8 cellular contexts compared by ENCODE assay signal in the genomic region with DNA sequence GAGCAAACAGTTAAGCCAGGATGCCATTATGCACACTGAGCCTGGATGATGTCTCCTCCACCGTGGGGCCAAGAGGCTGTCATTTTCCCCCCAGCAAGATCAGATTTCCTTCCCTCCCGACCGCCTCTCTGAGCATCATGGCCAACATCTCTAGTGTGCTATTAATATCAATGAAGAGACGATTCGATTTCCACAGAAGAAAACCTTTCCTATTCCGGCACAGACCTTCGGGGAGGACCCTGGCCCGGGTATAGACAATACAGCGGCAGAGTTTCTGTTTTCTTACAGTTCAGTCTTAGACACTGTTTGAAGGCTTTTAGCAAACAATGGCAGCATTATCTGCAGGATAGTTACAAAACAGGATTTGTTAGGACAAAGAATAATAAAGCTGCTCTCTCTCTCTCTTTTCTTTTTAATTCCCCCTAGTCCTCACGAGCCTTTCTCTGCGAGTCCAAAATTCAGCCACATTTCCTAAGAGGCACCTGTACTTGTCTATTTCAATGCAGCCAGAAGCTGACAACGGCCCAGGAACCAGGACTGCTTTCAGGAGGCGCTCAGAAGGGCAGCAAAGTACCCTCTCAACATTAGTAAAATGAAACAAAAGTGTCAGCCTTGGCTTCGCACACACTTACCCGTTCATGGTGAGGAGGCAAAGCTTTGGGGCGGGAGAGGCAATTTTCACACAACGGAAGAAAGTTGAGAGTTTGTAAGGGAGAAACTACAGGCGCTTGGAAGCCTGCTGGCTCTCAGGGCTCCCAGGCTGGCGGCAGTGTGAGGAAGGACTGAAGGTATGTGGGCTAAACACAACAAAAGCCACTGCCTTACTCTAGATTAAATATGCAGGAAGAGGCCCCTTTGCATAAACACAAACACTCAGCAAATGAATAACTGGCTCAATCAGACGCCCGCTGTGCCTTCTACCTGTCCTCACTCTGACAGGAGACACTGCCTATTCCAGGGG.
DNase-seq lines count a peak whose midpoint lies in the region; ATAC-seq and TF ChIP-seq lines count a peak whose summit lies in the region.

No MANE protein-coding gene starts in this region.

- H3K27ac Mint-ChIP-seq in activated T-cell treated with anti-CD3 and anti-CD28 coated beads, Interleukin-2, amount 50 U/mL, for 72 hours: peak overlapping the region; percentile 100
- H3K27ac Mint-ChIP-seq in neural progenitor cell: peak overlapping the region; percentile 48

- peaks cover 99% of the 10 kb centered on the region for H3K4me1 Mint-ChIP-seq in activated T-cell treated with anti-CD3 and anti-CD28 coated beads, Interleukin-2, amount 50 U/mL, for 72 hours (ENCODE audit: low read depth)
- H3K4me1 Mint-ChIP-seq in neural progenitor cell: peaks cover 40% of the 10 kb centered on the region

- H3K27me3 ChIP-seq in neural progenitor cell (no peaks in the 10 kb centered on the region), vagina (no peaks in the 10 kb centered on the region)

- H3K4me2 ChIP-seq in neural progenitor cell: peak overlapping the region; percentile 94

- no peaks in the 10 kb centered on the region for H3K36me3 ChIP-seq in neural progenitor cell
- no peaks in the 10 kb centered on the region for H3K36me3 ChIP-seq in vagina

- H2AFZ ChIP-seq in neural progenitor cell (replicated peaks): peak overlapping the region; percentile 60

- H3K4me3 ChIP-seq in neural progenitor cell (peak overlapping the region; percentile 63), vagina (peak overlapping the region; percentile 19 to 24)

- peak overlapping the region; percentile 90 to 96 for H3K4me3 Mint-ChIP-seq in activated T-cell treated with anti-CD3 and anti-CD28 coated beads, Interleukin-2, amount 50 U/mL, for 72 hours
- peak overlapping the region; percentile 88 for H3K4me3 Mint-ChIP-seq in neural progenitor cell

- H3K27ac ChIP-seq in neural progenitor cell (peak overlapping the region; percentile 99), vagina (peak overlapping the region; percentile 48)

- no peaks in the 10 kb centered on the region for H3K27me3 Mint-ChIP-seq in activated T-cell treated with anti-CD3 and anti-CD28 coated beads, Interleukin-2, amount 50 U/mL, for 72 hours (ENCODE audit: low read depth)
- peaks cover 2% of the 10 kb centered on the region for H3K27me3 Mint-ChIP-seq in neural progenitor cell (ENCODE audit: insufficient read depth, low read depth)

- TF ChIP-seq CTCF in neural progenitor cell (IDR thresholded peaks at IDR 0.05): no peak
- TF ChIP-seq CTCF in vagina (IDR thresholded peaks at IDR 0.05): no peak

- H3K4me1 ChIP-seq in neural progenitor cell: peaks cover 71% of the 10 kb centered on the region
- H3K4me1 ChIP-seq in vagina: peaks cover 20% of the 10 kb centered on the region

- TF ChIP-seq POLR2A in vagina (IDR thresholded peaks at IDR 0.05): no peak

- no peaks in the 10 kb centered on the region for H3K9me3 Mint-ChIP-seq in activated T-cell treated with anti-CD3 and anti-CD28 coated beads, Interleukin-2, amount 50 U/mL, for 72 hours
- H3K9me3 Mint-ChIP-seq in neural progenitor cell: no peaks in the 10 kb centered on the region

- no peak for ATAC-seq in activated T-cell treated with anti-CD3 and anti-CD28 coated beads, Interleukin-2, amount 50 U/mL, for 72 hours (replicated peaks in 1 of 2)
- ATAC-seq in GM18861 (IDR thresholded peaks at IDR 0.05; ENCODE audit: unreplicated experiment) (no peak), GM21723 (IDR thresholded peaks at IDR 0.05; ENCODE audit: unreplicated experiment) (no peak)

- H3K9me3 ChIP-seq in neural progenitor cell (ENCODE audit: low read depth) (no peaks in the 10 kb centered on the region), vagina (no peaks in the 10 kb centered on the region)

- DNase-seq in NCI-H510A treated with DMSO at 0.1 percent for 48 hours (lab: John Stamatoyannopoulos, UW) (peak; percentile 49), NCI-H510A (lab: John Stamatoyannopoulos, UW) (no peak), head of caudate nucleus (peak in 39 of 42 donors; percentile 5 to 74 (median 40)), neural progenitor cell (ENCODE audit: low spot score) (peak; percentile 74), vagina (ENCODE audit: extremely low spot score in 2 of 2) (no peak)
- DNase-seq in activated T-cell treated with anti-CD3 and anti-CD28 coated beads, Interleukin-2, amount 50 U/mL, for 72 hours: peak; percentile 18 to 24

- peaks cover 50% of the 10 kb centered on the region for H3K79me2 ChIP-seq in neural progenitor cell (ENCODE audit: low read depth)

- H3F3A ChIP-seq in neural progenitor cell (ENCODE audit: low read depth): peaks cover 32% of the 10 kb centered on the region

- H4K20me1 ChIP-seq in neural progenitor cell (ENCODE audit: low read depth): no peaks in the 10 kb centered on the region

- H3K36me3 Mint-ChIP-seq in activated T-cell treated with anti-CD3 and anti-CD28 coated beads, Interleukin-2, amount 50 U/mL, for 72 hours (ENCODE audit: insufficient read depth in 2 of 2): peaks cover 0 to 5% of the 10 kb centered on the region in 2 donors
- no peaks in the 10 kb centered on the region for H3K36me3 Mint-ChIP-seq in neural progenitor cell

- intact Hi-C loops in head of caudate nucleus (cut with DNase I) (loop anchor here (5.0 to 10.0 kb wide), 2 partner anchors 241 to 277 kb away; partner anchors contain the start of gene FOXP1), vagina (cut with DNase I) (loop anchor here (5.0 to 10.0 kb wide), 2 partner anchors 277 to 591 kb away; partner anchors contain the start of gene FOXP1)

- H3K9ac ChIP-seq in neural progenitor cell: no peak overlapping the region

Comparison
In these comparisons a context has a peak if more than half of its experiments do, and no peak if none do; other contexts are left out.
1. DNase-seq: peak in NCI-H510A treated with DMSO at 0.1 percent for 48 hours (single experiment), activated T-cell treated with anti-CD3 and anti-CD28 coated beads, Interleukin-2, amount 50 U/mL, for 72 hours (2 of 2), head of caudate nucleus (39 of 42) and neural progenitor cell (single experiment); none in NCI-H510A (single experiment) and vagina (0 of 2).